ENCODE assay signal across 8 cellular contexts in the genomic region with DNA sequence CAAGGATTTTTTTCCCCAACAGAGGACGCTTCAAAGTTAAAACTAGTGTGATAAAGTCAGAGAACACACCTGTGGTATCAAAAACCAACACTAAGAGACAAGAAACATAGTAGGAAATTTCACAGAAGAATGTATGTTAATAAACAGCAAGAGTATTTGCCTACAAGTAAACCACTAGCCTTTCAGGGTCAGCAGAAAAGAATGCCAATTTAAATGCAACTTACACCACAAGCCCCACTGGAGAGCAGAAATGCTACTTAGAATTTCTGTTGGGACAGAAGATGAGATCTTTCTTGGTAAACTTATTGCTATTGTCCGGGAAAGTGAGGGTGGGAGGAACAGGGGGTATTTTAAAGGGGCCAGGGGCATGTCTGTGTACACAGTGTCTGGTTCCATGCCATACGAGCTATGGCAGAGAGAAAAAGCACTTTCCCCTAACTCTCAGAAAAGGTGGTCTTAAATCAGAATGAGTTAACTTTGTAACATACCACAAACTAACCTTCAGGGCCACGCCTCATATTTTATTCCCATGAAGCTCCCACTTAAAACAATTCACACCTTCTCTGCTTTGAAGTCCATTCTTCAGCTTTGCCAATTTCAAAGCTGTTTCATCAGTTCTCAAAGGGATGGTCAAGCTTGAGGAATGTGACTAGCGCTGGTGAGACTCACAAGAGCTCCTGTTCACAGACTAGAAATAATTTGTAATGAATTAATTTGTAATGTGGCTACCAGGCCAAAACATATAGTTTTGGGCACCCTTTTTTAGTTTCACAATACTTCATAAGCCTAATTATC.
A peak's percentile ranks its signal among the peaks of the same experiment; 100 is the strongest.
DNase-seq lines count a peak whose midpoint lies in the region; ATAC-seq and TF ChIP-seq lines count a peak whose summit lies in the region.

No MANE protein-coding gene starts in this region.

- peak overlapping the region; percentile 20 for H2AK9ac ChIP-seq in IMR-90 (replicated peaks; ENCODE audit: low read depth, low read length, poor library complexity)

- H3K27me3 ChIP-seq in IMR-90 (ENCODE audit: control insufficient read depth, insufficient read depth, low read length): no peaks in the 10 kb centered on the region
- H3K27me3 ChIP-seq in mammary epithelial cell (ENCODE audit: insufficient read depth, low read length): no peaks in the 10 kb centered on the region
- no peaks in the 10 kb centered on the region for H3K27me3 ChIP-seq in mesendoderm (ENCODE audit: insufficient read depth, low read length, poor library complexity)

- H3K79me1 ChIP-seq in IMR-90 (ENCODE audit: low read depth in 1 of 2, low read length in 2 of 2) (peaks cover 56 to 90% of the 10 kb centered on the region in 2 experiments), mesendoderm (ENCODE audit: low read length) (peaks cover 38% of the 10 kb centered on the region)

- ATAC-seq in IMR-90 (ENCODE audit: low read depth): peak; percentile 19; the same call in 1 of the 2 replicates
- ATAC-seq in GM21619 (IDR thresholded peaks at IDR 0.05; ENCODE audit: unreplicated experiment): no peak

- H3K79me2 ChIP-seq in mammary epithelial cell (ENCODE audit: insufficient read depth, low read length): peaks cover 99% of the 10 kb centered on the region
- H3K79me2 ChIP-seq in mesendoderm (ENCODE audit: control insufficient read depth, insufficient read depth, low read length): peaks cover 62% of the 10 kb centered on the region

- H2BK5ac ChIP-seq in IMR-90 (ENCODE audit: low read depth, low read length, poor library complexity, severe bottlenecking) (peak overlapping the region; percentile 82), mesendoderm (ENCODE audit: low read length) (no peak overlapping the region)

- dilution Hi-C loops in IMR-90 (cut with HindIII; ENCODE audit: low sequenced_read_pairs, unreplicated experiment): no loop called here
- dilution Hi-C loops in mammary epithelial cell (cut with HindIII; ENCODE audit: low sequenced_read_pairs): loop anchor here (5.0 kb wide), 1 partner anchor 74 kb away; no protein-coding TSS in a partner anchor

- H3K23ac ChIP-seq in IMR-90 (ENCODE audit: low read depth, low read length) (peak overlapping the region; percentile 80), mesendoderm (ENCODE audit: low read length) (no peak overlapping the region)

- peak overlapping the region; percentile 24; the same call in 1 of the 2 replicates for H3K9ac ChIP-seq in IMR-90 (ENCODE audit: low read depth, low read length)
- no peak overlapping the region for H3K9ac ChIP-seq in mammary epithelial cell (ENCODE audit: insufficient read depth, low read length)
- H3K9ac ChIP-seq in mesendoderm (ENCODE audit: low read length): no peak overlapping the region

- intact Hi-C loops in IMR-90 (cut with micrococcal nuclease): loop anchor here (2.0 to 5.0 kb wide), 2 partner anchors 40 to 69 kb away; a partner anchor contains a TSS
- intact Hi-C loops in mammary epithelial cell (cut with micrococcal nuclease): loop anchor here (1.0 to 2.0 kb wide), 2 partner anchors 24 to 62 kb away; no protein-coding TSS in a partner anchor

- H2BK20ac ChIP-seq in IMR-90 (ENCODE audit: low read depth, low read length): peak overlapping the region; percentile 84

- H4K20me1 ChIP-seq in IMR-90 (ENCODE audit: insufficient read depth, low read length): peaks cover 60% of the 10 kb centered on the region
- H4K20me1 ChIP-seq in mammary epithelial cell (ENCODE audit: insufficient read depth, low read length): peaks cover 9% of the 10 kb centered on the region

- peak overlapping the region; percentile 32 to 66; a peak in 2 of 4 replicates for H4K8ac ChIP-seq in IMR-90 (ENCODE audit: low read depth in 2 of 2, low read length in 2 of 2)
- no peak overlapping the region for H4K8ac ChIP-seq in mesendoderm (ENCODE audit: low read depth, low read length)

- H3K36me3 ChIP-seq in IMR-90 (ENCODE audit: control insufficient read depth, insufficient read depth, low read length) (peaks cover 11% of the 10 kb centered on the region; the same call in 1 of the 2 replicates), mammary epithelial cell (ENCODE audit: insufficient read depth, low read length) (peaks cover 4% of the 10 kb centered on the region), mesendoderm (ENCODE audit: control insufficient read depth, insufficient read depth, low read length) (peaks cover 1% of the 10 kb centered on the region)

- H3K4me1 ChIP-seq in IMR-90 (ENCODE audit: control insufficient read depth, insufficient read depth, low read length) (peaks cover 34% of the 10 kb centered on the region), mammary epithelial cell (ENCODE audit: insufficient read depth, low read length) (peaks cover 42% of the 10 kb centered on the region), mesendoderm (ENCODE audit: control insufficient read depth, low read depth, low read length) (peaks cover 22% of the 10 kb centered on the region)

- peak overlapping the region; percentile 87 for H2BK120ac ChIP-seq in IMR-90 (ENCODE audit: low read depth, low read length)
- H2BK120ac ChIP-seq in mesendoderm (ENCODE audit: low read depth, low read length): no peak overlapping the region

- WGBS in IMR-90 (ENCODE audit: extremely low coverage in 2 of 2, insufficient read length in 1 of 2), 2 experiments: 80% methylated on average over 1 of the region's 5 CpGs; no CpG with 5 or more reads in 1 of the 2 experiments
- 63% methylated on average over 5 of the region's 5 CpGs for WGBS in mammary epithelial cell (ENCODE audit: low coverage, missing lambda C conversion rate)
- no CpG with 5 or more reads among the region's 5 CpGs for WGBS in mesendoderm (ENCODE audit: extremely low coverage, insufficient coverage, low lambda C conversion rate)

- H3K56ac ChIP-seq in IMR-90 (ENCODE audit: extremely low read depth, insufficient read depth, low read length) (peak overlapping the region; percentile 75; the same call in 1 of the 2 replicates), mesendoderm (ENCODE audit: low read length) (no peak overlapping the region)

- H3K9me1 ChIP-seq in IMR-90 (ENCODE audit: insufficient read depth, low read length): peaks cover 47% of the 10 kb centered on the region

- H2AK5ac ChIP-seq in IMR-90 (ENCODE audit: low read depth, low read length) (peak overlapping the region; percentile 92), mesendoderm (ENCODE audit: low read length) (no peak overlapping the region)

- H3K27ac ChIP-seq in IMR-90 (ENCODE audit: insufficient read depth, low read length) (peak overlapping the region; percentile 78), mammary epithelial cell (ENCODE audit: insufficient read depth, low read depth, low read length) (peak overlapping the region; percentile 92), mesendoderm (ENCODE audit: low read depth, low read length) (peak overlapping the region; percentile 75)

- H2AFZ ChIP-seq in IMR-90 (replicated peaks; ENCODE audit: low read length, poor library complexity) (no peak overlapping the region), mammary epithelial cell (ENCODE audit: low read depth, low read length) (no peak overlapping the region)

- no TSS peak for BruUV-seq in IMR-90 (replicated peaks; lab: Mats Ljungman, UMichigan)
- BruUV-seq in mammary epithelial cell (replicated peaks; lab: Mats Ljungman, UMichigan): no TSS peak

- H3K4ac ChIP-seq in IMR-90 (ENCODE audit: low read depth, low read length) (peak overlapping the region; percentile 94), mesendoderm (ENCODE audit: low read depth, low read length) (no peak overlapping the region)

- POLR2A ChIA-PET in IMR-90 (lab: Charles Lee; ENCODE audit: unreplicated experiment): interaction anchor here (1.0 kb wide), 1 partner anchor 41 kb away, joined by 3 read pairs; no protein-coding TSS in a partner anchor
- POLR2A ChIA-PET in GM10248 (lab: Yijun Ruan, JAX): interaction anchor here (1.0 kb wide), 1 partner anchor 24 kb away, joined by 3 read pairs; no protein-coding TSS in a partner anchor

- H3K9me3 ChIP-seq in IMR-90 (ENCODE audit: control insufficient read depth, insufficient read depth, low read length) (no peaks in the 10 kb centered on the region), mammary epithelial cell (replicated peaks; ENCODE audit: insufficient read depth, low read length) (no peaks in the 10 kb centered on the region)

- no peak for TF ChIP-seq POLR2A in IMR-90 (IDR thresholded peaks at IDR 0.05; ENCODE audit: low read depth, low read length)

- in situ Hi-C loops in IMR-90 (cut with MboI; ENCODE audit: low sequenced_read_pairs): no loop called here
- in situ Hi-C loops in mammary epithelial cell (cut with MboI; ENCODE audit: low sequenced_read_pairs in 2 of 2): no loop called here

- no peak for TF ChIP-seq CTCF in IMR-90 (conservative IDR thresholded peaks at IDR 0.05; ENCODE audit: low read depth, low read length)
- no peak for TF ChIP-seq CTCF in mammary epithelial cell (conservative IDR thresholded peaks at IDR 0.05 in 1 of 2, IDR thresholded peaks at IDR 0.05 in 1 of 2; ENCODE audit: extremely low read depth in 1 of 2, insufficient read depth in 1 of 2, low read depth in 1 of 2, low read length in 2 of 2)
- TF ChIP-seq CTCF in GM10248 (IDR thresholded peaks at IDR 0.05; ENCODE audit: control extremely low read depth, extremely low read depth, low read depth, missing control alignments): no peak

- H3K14ac ChIP-seq in IMR-90 (replicated peaks; ENCODE audit: low read depth, low read length): peak overlapping the region; percentile 90

- H3K4me3 ChIP-seq in IMR-90 (ENCODE audit: insufficient read depth, low read depth, low read length): no peak overlapping the region
- H3K4me3 ChIP-seq in mammary epithelial cell (replicated peaks in 1 of 3; ENCODE audit: insufficient read depth in 1 of 3, low read depth in 2 of 3, low read length in 3 of 3): peak overlapping the region in 1 of 3 experiments; percentile 4
- H3K4me3 ChIP-seq in mesendoderm (ENCODE audit: low read length): no peak overlapping the region

- no peak for TF ChIP-seq RAD21 in IMR-90 (IDR thresholded peaks at IDR 0.05; ENCODE audit: low read length)

- DNase-seq in AG08396 (ENCODE audit: low spot score) (peak; percentile 28), IMR-90 (peak; percentile 79), mammary epithelial cell (peak; percentile 60), mesendoderm (peak; percentile 94), ureter (ENCODE audit: low spot score) (no peak), GM10248 (ENCODE audit: extremely low spot score) (no peak)
- DNase-seq in effector CD4-positive, alpha-beta T cell: no peak

- peak overlapping the region; percentile 38; the same call in 1 of the 2 replicates for H4K5ac ChIP-seq in IMR-90 (ENCODE audit: low read depth, low read length)
- H4K5ac ChIP-seq in mesendoderm (ENCODE audit: low read length): no peak overlapping the region

- peak overlapping the region; percentile 86; the same call in 2 of the 3 replicates for H2BK15ac ChIP-seq in IMR-90 (ENCODE audit: low read depth, low read length)
- H2BK15ac ChIP-seq in mesendoderm (replicated peaks; ENCODE audit: low read depth): no peak overlapping the region

- peak overlapping the region; percentile 80 for H4K91ac ChIP-seq in IMR-90 (ENCODE audit: insufficient read depth, low read depth, low read length)

- H3K4me2 ChIP-seq in IMR-90 (ENCODE audit: low read depth, low read length) (peak overlapping the region; percentile 51), mammary epithelial cell (ENCODE audit: insufficient read depth, low read depth, low read length) (peak overlapping the region; percentile 65), mesendoderm (ENCODE audit: low read length) (no peak overlapping the region)

- H3K18ac ChIP-seq in IMR-90 (ENCODE audit: low read depth, low read length) (peak overlapping the region; percentile 39), mesendoderm (ENCODE audit: low read length) (peak overlapping the region; percentile 25)

- CTCF ChIA-PET in IMR-90 (lab: Yijun Ruan, JAX): interaction anchor here (1.9 kb wide), 1 partner anchor 25 kb away, joined by 6 read pairs; no protein-coding TSS in a partner anchor
- CTCF ChIA-PET in mammary epithelial cell (lab: Charles Lee; ENCODE audit: low non-redundant PET): interaction anchor here (0.7 kb wide), 1 partner anchor 14 kb away, joined by 4 read pairs; no protein-coding TSS in a partner anchor
- CTCF ChIA-PET in GM10248 (lab: Yijun Ruan, JAX): interaction anchor here (0.7 to 3.6 kb wide), 12 partner anchors 11 to 145 kb away, joined by 3 to 17 read pairs (median 4); no protein-coding TSS in a partner anchor

Comparison
In these comparisons a context has a peak if more than half of its experiments do, and no peak if none do; other contexts are left out.
1. DNase-seq: peak in AG08396 (single experiment), IMR-90 (single experiment), mammary epithelial cell (single experiment) and mesendoderm (single experiment); none in ureter (single experiment), GM10248 (single experiment) and effector CD4-positive, alpha-beta T cell (single experiment).
2. Peak in every context shown above with its lines, with median percentiles within 50 percentile points of each other: H3K27ac ChIP-seq.